ENCODE assay signal across 8 cellular contexts in genomic region chr12:12442548-12443071, GRCh38.
A peak's percentile ranks its signal among the peaks of the same experiment; 100 is the strongest.
DNase-seq lines count a peak whose midpoint lies in the region; ATAC-seq and TF ChIP-seq lines count a peak whose summit lies in the region.

No MANE protein-coding gene starts in this region.

- CTCF ChIA-PET in A673 (lab: Charles Lee), result interaction anchor here (0.6 kb wide), 1 partner anchor 440 kb away, joined by 3 read pairs; no protein-coding TSS in a partner anchor

- H3K14ac ChIP-seq in mesenchymal stem cell (ENCODE audit: low read length in 2 of 2), result peak overlapping the region in 1 of 2 experiments; percentile 20

- no TSS peak for BruUV-seq in A673 (replicated peaks; lab: Mats Ljungman, UMichigan)

- H3K27me3 ChIP-seq in A673 (replicated peaks; ENCODE audit: insufficient read depth, low read depth, low read length, poor library complexity), result no peaks in the 10 kb centered on the region
- H3K27me3 ChIP-seq in mesenchymal stem cell (ENCODE audit: control insufficient read depth in 1 of 2, insufficient read depth in 1 of 2, low read length in 2 of 2), result no peaks in the 10 kb centered on the region

- H4K91ac ChIP-seq in mesenchymal stem cell (ENCODE audit: low read length), result no peak overlapping the region

- ATAC-seq in HG02759 (IDR thresholded peaks at IDR 0.05; ENCODE audit: unreplicated experiment) (no peak), HG02763 (IDR thresholded peaks at IDR 0.05; ENCODE audit: unreplicated experiment) (no peak)

- intact Hi-C loops in A673 (cut with micrococcal nuclease; ENCODE audit: unreplicated experiment), result no loop called here

- WGBS in mesenchymal stem cell, result 42% methylated on average over 4 of the region's 5 CpGs

- no peak overlapping the region for H4K8ac ChIP-seq in mesenchymal stem cell (ENCODE audit: low read length)

- TF ChIP-seq CTCF in A673 (conservative IDR thresholded peaks at IDR 0.05; ENCODE audit: low read depth, low read length) (no peak), cardiac fibroblast (IDR thresholded peaks at IDR 0.05; ENCODE audit: low read depth, low read length) (no peak)

- peak overlapping the region in 1 of 2 experiments; percentile 40 for H3K18ac ChIP-seq in mesenchymal stem cell (ENCODE audit: low read depth in 1 of 2, low read length in 2 of 2)

- peaks cover 13% of the 10 kb centered on the region for H3K79me1 ChIP-seq in mesenchymal stem cell (replicated peaks; ENCODE audit: low read length, poor library complexity, severe bottlenecking)

- H3K4me1 ChIP-seq in A673 (ENCODE audit: insufficient read depth, low read length, poor library complexity, severe bottlenecking), result peaks cover 11% of the 10 kb centered on the region
- H3K4me1 ChIP-seq in mesenchymal stem cell (ENCODE audit: control insufficient read depth, insufficient read depth, low read depth, low read length), result peaks cover 4% of the 10 kb centered on the region

- no peak overlapping the region for H2AFZ ChIP-seq in mesenchymal stem cell (ENCODE audit: low read depth, low read length)

- H3K4me2 ChIP-seq in mesenchymal stem cell (ENCODE audit: low read length, poor library complexity, severe bottlenecking), result no peak overlapping the region

- H3K9me3 ChIP-seq in A673 (ENCODE audit: low read depth, low read length, poor library complexity, severe bottlenecking) (no peaks in the 10 kb centered on the region), mesenchymal stem cell (ENCODE audit: control insufficient read depth, low read length) (peaks cover 3% of the 10 kb centered on the region)

- peak overlapping the region in 1 of 2 experiments; percentile 28 for H3K4ac ChIP-seq in mesenchymal stem cell (ENCODE audit: low read depth in 1 of 2, low read length in 2 of 2)

- H2BK15ac ChIP-seq in mesenchymal stem cell (ENCODE audit: low read depth, poor library complexity, severe bottlenecking), result no peak overlapping the region

- POLR2A ChIA-PET in A673 (lab: Charles Lee; ENCODE audit: low non-redundant PET), result interaction anchor here (0.6 kb wide), 1 partner anchor 55 kb away, joined by 7 read pairs; no protein-coding TSS in a partner anchor

- no peak overlapping the region for H2BK12ac ChIP-seq in mesenchymal stem cell (ENCODE audit: low read length in 2 of 2)

- peak overlapping the region; percentile 36 for H3K27ac ChIP-seq in A673 (ENCODE audit: low read depth, low read length, poor library complexity, severe bottlenecking)
- H3K27ac ChIP-seq in mesenchymal stem cell (ENCODE audit: low read length, poor library complexity, severe bottlenecking), result no peak overlapping the region

- peak; percentile 66 for DNase-seq in A673 (ENCODE audit: low spot score)
- peak; percentile 42 for DNase-seq in LHCN-M2 (ENCODE audit: low read depth)
- DNase-seq in cardiac fibroblast (ENCODE audit: low read depth in 2 of 2), result peak; percentile 65 to 80
- DNase-seq in mesenchymal stem cell, result peak; percentile 83
- no peak for DNase-seq in COLO668 (lab: John Stamatoyannopoulos, UW; ENCODE audit: unreplicated experiment)
- no peak for DNase-seq in KG1 (lab: John Stamatoyannopoulos, UW)

- H3K36me3 ChIP-seq in A673 (ENCODE audit: insufficient read depth, low read length, poor library complexity, severe bottlenecking), result no peaks in the 10 kb centered on the region
- H3K36me3 ChIP-seq in mesenchymal stem cell (ENCODE audit: control insufficient read depth in 1 of 2, insufficient read depth in 2 of 2, low read depth in 1 of 2, low read length in 2 of 2), result peaks cover 0 to 2% of the 10 kb centered on the region in 2 experiments

- H2BK5ac ChIP-seq in mesenchymal stem cell (ENCODE audit: low read depth, low read length, poor library complexity, severe bottlenecking), result no peak overlapping the region

- H3K4me3 ChIP-seq in A673 (ENCODE audit: low read depth, low read length, poor library complexity, severe bottlenecking) (no peak overlapping the region), cardiac fibroblast (replicated peaks in 1 of 2; ENCODE audit: low read depth in 2 of 2, low read length in 2 of 2) (no peak overlapping the region), mesenchymal stem cell (ENCODE audit: insufficient read depth in 1 of 2, low read depth in 1 of 2, low read length in 2 of 2) (no peak overlapping the region)

- H3K9ac ChIP-seq in mesenchymal stem cell (ENCODE audit: low read length), result peak overlapping the region; percentile 21

- no peak overlapping the region for H2BK120ac ChIP-seq in mesenchymal stem cell (ENCODE audit: low read depth, low read length)

- H2AK5ac ChIP-seq in mesenchymal stem cell (ENCODE audit: low read length, severe bottlenecking), result no peak overlapping the region

- H3K23ac ChIP-seq in mesenchymal stem cell (ENCODE audit: low read length in 2 of 2), result no peak overlapping the region

Comparison
In these comparisons a context has a peak if more than half of its experiments do, and no peak if none do; other contexts are left out.
1. DNase-seq: peak in A673 (single experiment), LHCN-M2 (single experiment), cardiac fibroblast (2 of 2) and mesenchymal stem cell (single experiment); none in COLO668 (single experiment) and KG1 (single experiment).